ENCODE assay signal across 9 cellular contexts in the genomic region with DNA sequence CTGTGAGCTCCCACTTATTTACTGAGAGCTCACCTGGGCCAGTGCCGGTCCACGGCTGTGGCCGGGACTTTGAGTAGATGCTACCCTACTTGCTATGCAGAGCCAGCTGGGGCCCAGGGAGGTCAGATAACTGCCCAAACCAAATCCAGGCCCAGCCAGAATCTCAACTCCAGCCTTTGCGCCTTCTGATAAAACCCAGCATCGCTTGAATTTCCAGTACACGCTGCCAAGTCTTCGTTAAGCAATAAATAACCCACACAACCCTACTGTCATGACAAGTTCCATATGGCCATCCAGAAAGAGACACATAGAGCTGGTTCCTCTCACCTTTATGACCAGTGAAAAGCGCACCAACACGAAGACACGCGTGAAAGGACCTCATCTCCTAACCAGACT. TPM values are rescaled to one million over a fixed set of nuclear protein-coding genes. Genes with fewer than 3 reads are reported as not detected.
A peak's percentile ranks its signal among the peaks of the same experiment; 100 is the strongest.
DNase-seq lines count a peak whose midpoint lies in the region; ATAC-seq and TF ChIP-seq lines count a peak whose summit lies in the region.
"Not testable (repeated sequence)": the region's sequence is repeated elsewhere in the genome, so short reads cannot be mapped to it uniquely, and the experiment has no call there.
"Had no signal": no experiment of that assay in that cellular context is flagged by ENCODE, and none has a peak within 500 bp of the region (broad histone marks: within the 10 kb centered on the region; RNA-seq: fewer than 3 reads in every experiment).

No MANE protein-coding gene starts in this region.

- not testable (repeated sequence) for H3K27me3 ChIP-seq in BLaER1 treated with 17β-estradiol and CSF1 and Interleukin-3, amounts not matched to agents 10 nM and 100 nM; SK-N-SH (ENCODE audit: insufficient read depth); heart left ventricle

- not testable (repeated sequence) for TF ChIP-seq POLR2A in heart left ventricle (IDR thresholded peaks at IDR 0.05)

- H3K9me2 ChIP-seq in SK-N-SH = not testable (repeated sequence)

- WGBS in SK-N-SH (ENCODE audit: low lambda C conversion rate) = 82% methylated on average over 9 of the region's 11 CpGs
- WGBS in heart left ventricle, 4 donors = 40 to 58% (median 51%) methylated on average over 11 of the region's 11 CpGs

- H3K79me2 ChIP-seq in SK-N-SH (ENCODE audit: insufficient read depth) = peaks cover 84% of the 10 kb centered on the region

- peaks cover 34 to 76% (median 59%) of the 10 kb centered on the region in 10 experiments for H3K4me1 ChIP-seq in BLaER1 treated with 17β-estradiol and CSF1 and Interleukin-3, amounts not matched to agents 10 nM and 100 nM
- not testable (repeated sequence) for H3K4me1 ChIP-seq in HEK293 (ENCODE audit: control insufficient read depth, insufficient read depth, low read length)
- peaks cover 9 to 14% of the 10 kb centered on the region in 2 experiments; a peak in 2 of 4 replicates for H3K4me1 ChIP-seq in SK-N-SH (ENCODE audit: control insufficient read depth in 1 of 2, insufficient read depth in 2 of 2, low read depth in 1 of 2, low read length in 1 of 2)
- H3K4me1 ChIP-seq in heart left ventricle = peaks cover 0 to 30% (median 10%) of the 10 kb centered on the region in 12 donors

- TF ChIP-seq RAD21 in SK-N-SH (IDR thresholded peaks at IDR 0.05; ENCODE audit: low read length) = not testable (repeated sequence)

- H2AFZ ChIP-seq in SK-N-SH (ENCODE audit: low read depth) = not testable (repeated sequence)

- H4K20me1 ChIP-seq in BLaER1 treated with 17β-estradiol and CSF1 and Interleukin-3, amounts not matched to agents 10 nM and 100 nM = peaks cover 0 to 94% (median 88%) of the 10 kb centered on the region in 11 experiments; a peak in 21 of 22 replicates
- H4K20me1 ChIP-seq in SK-N-SH (ENCODE audit: insufficient read depth) = peaks cover 20% of the 10 kb centered on the region; the same call in 1 of the 2 replicates

- TF ChIP-seq EP300 in SK-N-SH (IDR thresholded peaks at IDR 0.05; ENCODE audit: borderline replicate concordance in 1 of 2, low read depth in 1 of 2, low read length in 1 of 2) = not testable (repeated sequence)

- peaks cover 0 to 11% (median 0%) of the 10 kb centered on the region in 11 experiments; a peak in 5 of 22 replicates for H3K36me3 ChIP-seq in BLaER1 treated with 17β-estradiol and CSF1 and Interleukin-3, amounts not matched to agents 10 nM and 100 nM
- not testable (repeated sequence) for H3K36me3 ChIP-seq in HEK293 (ENCODE audit: control insufficient read depth in 2 of 2, insufficient read depth in 1 of 2, low read length in 2 of 2); SK-N-SH (replicated peaks in 1 of 2; ENCODE audit: control insufficient read depth in 1 of 2, insufficient read depth in 2 of 2, low read length in 1 of 2); heart left ventricle

- not testable (repeated sequence) for TF ChIP-seq CTCF in HEK293 (tag by site-specific recombination; IDR thresholded peaks at IDR 0.05); SK-N-SH (IDR thresholded peaks at IDR 0.05); activated CD8-positive, alpha-beta T cell treated with anti-CD3 and anti-CD28 coated beads for 36 hours (IDR thresholded peaks at IDR 0.05); heart left ventricle (IDR thresholded peaks at IDR 0.05); nephron (IDR thresholded peaks at IDR 0.05; ENCODE audit: unreplicated experiment in 3 of 3)

- not testable (repeated sequence) for H3F3A ChIP-seq in SK-N-SH (replicated peaks; ENCODE audit: insufficient read depth)

- H3K4me3 Mint-ChIP-seq in activated CD8-positive, alpha-beta T cell treated with anti-CD3 and anti-CD28 coated beads for 36 hours; activated naive CD8-positive, alpha-beta T cell treated with anti-CD3 and anti-CD28 coated beads, Interleukin-2, amount 50 U/mL, for 24 hours: not testable (repeated sequence)
- peak overlapping the region in 2 of 3 experiments; percentile 54 to 57 for H3K4me3 Mint-ChIP-seq in nephron
- H3K4me3 Mint-ChIP-seq in stimulated activated naive CD8-positive, alpha-beta T cell treated with anti-CD3 and anti-CD28 coated beads, Interleukin-15, Interleukin-2, amounts not matched to agents 100 ng/mL and 50 ng/mL, for 24 hours = peak overlapping the region; percentile 52

- not testable (repeated sequence) for ATAC-seq in activated CD8-positive, alpha-beta T cell treated with anti-CD3 and anti-CD28 coated beads for 36 hours; activated naive CD8-positive, alpha-beta T cell treated with anti-CD3 and anti-CD28 coated beads, Interleukin-2, amount 50 U/mL, for 24 hours
- ATAC-seq in heart left ventricle = peak; percentile 27 to 71 (median 52)

- not testable (repeated sequence) for H3K27me3 Mint-ChIP-seq in activated CD8-positive, alpha-beta T cell treated with anti-CD3 and anti-CD28 coated beads for 36 hours; activated naive CD8-positive, alpha-beta T cell treated with anti-CD3 and anti-CD28 coated beads, Interleukin-2, amount 50 U/mL, for 24 hours; nephron (ENCODE audit: low read depth); stimulated activated naive CD8-positive, alpha-beta T cell treated with anti-CD3 and anti-CD28 coated beads, Interleukin-15, Interleukin-2, amounts not matched to agents 100 ng/mL and 50 ng/mL, for 24 hours

- H3K4me2 ChIP-seq in BLaER1 treated with 17β-estradiol and CSF1 and Interleukin-3, amounts not matched to agents 10 nM and 100 nM = peak overlapping the region; percentile 70 to 84 (median 74)
- not testable (repeated sequence) for H3K4me2 ChIP-seq in SK-N-SH

- H3K9me3 ChIP-seq in BLaER1 treated with 17β-estradiol and CSF1 and Interleukin-3, amounts not matched to agents 10 nM and 100 nM (replicated peaks in 1 of 11); HEK293 (ENCODE audit: control insufficient read depth, insufficient read depth, low read depth, low read length); SK-N-SH; heart left ventricle: not testable (repeated sequence)

- peak; percentile 6 for DNase-seq in SK-N-SH
- DNase-seq in activated CD8-positive, alpha-beta T cell treated with anti-CD3 and anti-CD28 coated beads for 36 hours; activated naive CD8-positive, alpha-beta T cell treated with anti-CD3 and anti-CD28 coated beads, Interleukin-2, amount 50 U/mL, for 24 hours: not testable (repeated sequence)
- DNase-seq in heart left ventricle = peak in 3 of 5 donors; percentile 44 to 64 (median 55)

- H3K36me3 Mint-ChIP-seq in activated CD8-positive, alpha-beta T cell treated with anti-CD3 and anti-CD28 coated beads for 36 hours (ENCODE audit: low read depth) = peaks cover 40% of the 10 kb centered on the region
- H3K36me3 Mint-ChIP-seq in activated naive CD8-positive, alpha-beta T cell treated with anti-CD3 and anti-CD28 coated beads, Interleukin-2, amount 50 U/mL, for 24 hours (ENCODE audit: low read depth) = peaks cover 35% of the 10 kb centered on the region
- not testable (repeated sequence) for H3K36me3 Mint-ChIP-seq in nephron (ENCODE audit: low read depth)
- peaks cover 32% of the 10 kb centered on the region for H3K36me3 Mint-ChIP-seq in stimulated activated naive CD8-positive, alpha-beta T cell treated with anti-CD3 and anti-CD28 coated beads, Interleukin-15, Interleukin-2, amounts not matched to agents 100 ng/mL and 50 ng/mL, for 24 hours (ENCODE audit: low read depth)

- POLR2A ChIA-PET in HEK293 (lab: Yijun Ruan, JAX); SK-N-SH (lab: Yijun Ruan, JAX); activated CD8-positive, alpha-beta T cell treated with anti-CD3 and anti-CD28 coated beads for 36 hours (lab: Charles Lee): not testable (repeated sequence)

- not testable (repeated sequence) for H3K9me3 Mint-ChIP-seq in activated CD8-positive, alpha-beta T cell treated with anti-CD3 and anti-CD28 coated beads for 36 hours; activated naive CD8-positive, alpha-beta T cell treated with anti-CD3 and anti-CD28 coated beads, Interleukin-2, amount 50 U/mL, for 24 hours; nephron; stimulated activated naive CD8-positive, alpha-beta T cell treated with anti-CD3 and anti-CD28 coated beads, Interleukin-15, Interleukin-2, amounts not matched to agents 100 ng/mL and 50 ng/mL, for 24 hours

- intact Hi-C loops in activated CD8-positive, alpha-beta T cell treated with anti-CD3 and anti-CD28 coated beads for 36 hours (cut with micrococcal nuclease); heart left ventricle (cut with DNase I): not testable (repeated sequence)

- H3K9ac ChIP-seq in BLaER1 treated with 17β-estradiol and CSF1 and Interleukin-3, amounts not matched to agents 10 nM and 100 nM; SK-N-SH: not testable (repeated sequence)

- H3K27ac ChIP-seq in BLaER1 treated with 17β-estradiol and CSF1 and Interleukin-3, amounts not matched to agents 10 nM and 100 nM; HEK293 (ENCODE audit: extremely low read depth, low read depth, low read length); SK-N-SH (ENCODE audit: low read depth in 2 of 2, low read length in 1 of 2): not testable (repeated sequence)
- peak overlapping the region in 6 of 12 donors; percentile 24 to 75 (median 36) for H3K27ac ChIP-seq in heart left ventricle

- peak overlapping the region; percentile 73 for H3K27ac Mint-ChIP-seq in activated CD8-positive, alpha-beta T cell treated with anti-CD3 and anti-CD28 coated beads for 36 hours
- peak overlapping the region; percentile 26 for H3K27ac Mint-ChIP-seq in activated naive CD8-positive, alpha-beta T cell treated with anti-CD3 and anti-CD28 coated beads, Interleukin-2, amount 50 U/mL, for 24 hours
- peak overlapping the region; percentile 92 to 95 (median 92) for H3K27ac Mint-ChIP-seq in nephron
- H3K27ac Mint-ChIP-seq in stimulated activated naive CD8-positive, alpha-beta T cell treated with anti-CD3 and anti-CD28 coated beads, Interleukin-15, Interleukin-2, amounts not matched to agents 100 ng/mL and 50 ng/mL, for 24 hours = peak overlapping the region; percentile 76

- H3K4me1 Mint-ChIP-seq in activated CD8-positive, alpha-beta T cell treated with anti-CD3 and anti-CD28 coated beads for 36 hours (ENCODE audit: low read depth) = peaks cover 44% of the 10 kb centered on the region
- peaks cover 58% of the 10 kb centered on the region for H3K4me1 Mint-ChIP-seq in activated naive CD8-positive, alpha-beta T cell treated with anti-CD3 and anti-CD28 coated beads, Interleukin-2, amount 50 U/mL, for 24 hours
- H3K4me1 Mint-ChIP-seq in nephron = peaks cover 49% of the 10 kb centered on the region
- H3K4me1 Mint-ChIP-seq in stimulated activated naive CD8-positive, alpha-beta T cell treated with anti-CD3 and anti-CD28 coated beads, Interleukin-15, Interleukin-2, amounts not matched to agents 100 ng/mL and 50 ng/mL, for 24 hours (ENCODE audit: low read depth) = peaks cover 58% of the 10 kb centered on the region

- CTCF ChIA-PET in HEK293 (lab: Yijun Ruan, JAX); SK-N-SH (lab: Yijun Ruan, JAX); activated CD8-positive, alpha-beta T cell treated with anti-CD3 and anti-CD28 coated beads for 36 hours (lab: Charles Lee): not testable (repeated sequence)

- H3K4me3 ChIP-seq in BLaER1 treated with 17β-estradiol and CSF1 and Interleukin-3, amounts not matched to agents 10 nM and 100 nM; HEK293 (ENCODE audit: low read depth, low read length); SK-N-SH (ENCODE audit: low read depth in 2 of 2, low read length in 1 of 2); heart left ventricle: not testable (repeated sequence)

RNA-seq across cellular contexts. Expression of gene SPN, which starts 55.6 kb away (rescaled TPM):
- 0.10 and 0.13 TPM in 2 replicates for polyA plus RNA-seq in SK-N-SH (2012; rRNA removed)
- 0.03 and 0.05 TPM in 2 replicates for polyA plus RNA-seq in SK-N-SH (2012; cell fraction: cytosol; rRNA removed)
- 0.06 TPM in 2 replicates for polyA plus RNA-seq in SK-N-SH (2012; cell fraction: nucleus; rRNA removed)
- total RNA-seq in activated CD8-positive, alpha-beta T cell treated with anti-CD3 and anti-CD28 coated beads for 36 hours = 100 to 1,000 TPM; 110 to 119 TPM
- total RNA-seq in heart left ventricle = 10 to 100 TPM in 1 of 9 donors, 1 to 10 TPM in 6, under 1 TPM in 2; 0.44 to 17.0 (median 1.3) TPM
- polyA plus RNA-seq in heart left ventricle = 1 to 10 TPM in 1 of 2 donors, under 1 TPM in 1; 0.67 to 1.3 TPM
- total RNA-seq: bronchial epithelial cell had no signal

Comparison
In these comparisons a context has a peak if more than half of its experiments do, and no peak if none do; other contexts are left out.
1. H3K27ac Mint-ChIP-seq: peak in every context shown above with its lines; median percentile 92 in nephron; 76 in stimulated activated naive CD8-positive, alpha-beta T cell treated with anti-CD3 and anti-CD28 coated beads, Interleukin-15, Interleukin-2, amounts not matched to agents 100 ng/mL and 50 ng/mL, for 24 hours; 73 in activated CD8-positive, alpha-beta T cell treated with anti-CD3 and anti-CD28 coated beads for 36 hours; 26 in activated naive CD8-positive, alpha-beta T cell treated with anti-CD3 and anti-CD28 coated beads, Interleukin-2, amount 50 U/mL, for 24 hours.
2. RNA of gene SPN, which starts 55.6 kb away (total RNA-seq): 110 to 119 TPM in activated CD8-positive, alpha-beta T cell treated with anti-CD3 and anti-CD28 coated beads for 36 hours; 0.44 to 17.0 TPM in heart left ventricle; every median in the first group is over 4 times any median in the second.